Comparison of ENCODE assay signal across 8 cellular contexts in the genomic region with DNA sequence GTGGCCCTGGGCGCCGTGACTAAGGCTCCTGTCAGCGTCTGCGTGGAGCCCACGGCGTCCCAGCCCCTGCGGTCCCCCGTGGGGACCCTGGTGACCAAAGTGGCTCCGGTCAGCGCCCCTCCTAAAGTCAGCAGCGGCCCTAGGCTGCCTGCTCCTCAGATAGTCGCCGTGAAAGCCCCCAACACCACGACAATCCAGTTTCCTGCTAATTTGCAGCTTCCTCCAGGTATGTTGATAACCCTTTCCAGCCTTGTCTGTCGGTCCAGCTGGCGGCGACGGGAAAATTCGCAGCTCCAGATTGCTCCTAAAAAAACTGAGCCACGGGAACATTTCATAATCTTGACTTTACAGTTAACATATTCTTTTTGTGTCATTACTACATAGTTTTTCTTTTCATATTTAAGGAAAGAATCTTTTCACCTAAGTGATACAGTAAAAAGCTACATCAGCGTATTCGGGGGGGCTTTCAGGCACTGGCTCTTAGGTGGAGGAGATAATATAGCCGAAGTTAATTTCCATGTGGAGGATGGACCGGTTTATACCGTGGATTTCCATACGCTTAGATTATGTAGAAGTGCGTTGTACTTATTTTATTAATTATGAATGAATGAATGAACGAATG. TPM values are rescaled to one million over a fixed set of nuclear protein-coding genes. Genes with fewer than 3 reads are reported as not detected.
DNase-seq lines count a peak whose midpoint lies in the region; ATAC-seq lines count a peak whose summit lies in the region.

No MANE protein-coding gene starts in this region.

- H3K4me1 Mint-ChIP-seq in central memory CD8-positive, alpha-beta T cell = peaks cover 32% of the 10 kb centered on the region

- peak overlapping the region; percentile 74 for H3K27ac Mint-ChIP-seq in central memory CD8-positive, alpha-beta T cell (ENCODE audit: low read depth)

- H3K27me3 Mint-ChIP-seq in central memory CD8-positive, alpha-beta T cell = no peaks in the 10 kb centered on the region

- peak; percentile 15 for DNase-seq in NOMO-1 treated with dmso at 0.1 percent for 144 hours (lab: John Stamatoyannopoulos, UW; ENCODE audit: unreplicated experiment)
- DNase-seq in NOMO-1 treated with DMSO at 0.1 percent for 48 hours (lab: John Stamatoyannopoulos, UW; ENCODE audit: unreplicated experiment) = no peak
- peak; percentile 1 for DNase-seq in MG63
- DNase-seq in central memory CD8-positive, alpha-beta T cell (ENCODE audit: low spot score in 2 of 2) = no peak
- DNase-seq in retina = no peak

- H3K27ac ChIP-seq in mucosa of rectum (ENCODE audit: low read depth in 2 of 2, low read length in 2 of 2) = peak overlapping the region in 1 of 2 donors; percentile 80

- peaks cover 5 to 12% of the 10 kb centered on the region in 2 donors for H3K4me1 ChIP-seq in mucosa of rectum (ENCODE audit: control insufficient read depth in 2 of 2, insufficient read depth in 2 of 2, low read length in 2 of 2)

- peak; percentile 2 for ATAC-seq in central memory CD8-positive, alpha-beta T cell (replicated peaks; ENCODE audit: extremely low read depth, poor library complexity, severe bottlenecking)
- ATAC-seq in GM18868 (IDR thresholded peaks at IDR 0.05; ENCODE audit: unreplicated experiment) (no peak), HG03139 (IDR thresholded peaks at IDR 0.05; ENCODE audit: unreplicated experiment) (no peak)

- no peaks in the 10 kb centered on the region for H3K9me3 ChIP-seq in MG63
- H3K9me3 ChIP-seq in mucosa of rectum (ENCODE audit: control insufficient read depth in 2 of 2, low read length in 2 of 2) = no peaks in the 10 kb centered on the region

- H3K27me3 ChIP-seq in MG63 = no peaks in the 10 kb centered on the region
- no peaks in the 10 kb centered on the region for H3K27me3 ChIP-seq in mucosa of rectum (ENCODE audit: control insufficient read depth in 2 of 2, insufficient read depth in 2 of 2, low read length in 2 of 2)

- H3K9me3 Mint-ChIP-seq in central memory CD8-positive, alpha-beta T cell = no peaks in the 10 kb centered on the region

- H3K4me3 ChIP-seq in MG63 (peak overlapping the region; percentile 87), mucosa of rectum (ENCODE audit: low read length in 2 of 2) (peak overlapping the region; percentile 81 to 85)

- peak overlapping the region; percentile 91 for H3K4me3 Mint-ChIP-seq in central memory CD8-positive, alpha-beta T cell

- H3K36me3 ChIP-seq in MG63 (no peaks in the 10 kb centered on the region), mucosa of rectum (ENCODE audit: control insufficient read depth in 2 of 2, insufficient read depth in 2 of 2, low read length in 2 of 2) (no peaks in the 10 kb centered on the region)

- H3K9ac ChIP-seq in mucosa of rectum (ENCODE audit: low read depth in 1 of 2, low read length in 2 of 2) = peak overlapping the region; percentile 75 to 82

- peaks cover 14% of the 10 kb centered on the region for H3K36me3 Mint-ChIP-seq in central memory CD8-positive, alpha-beta T cell (ENCODE audit: insufficient read depth)

RNA-seq across cellular contexts. Expression of a gene that starts 0.9 kb away (rescaled TPM):
- total RNA-seq in MG63 (2014; rRNA removed; shearing (Covaris generic); ENCODE audit: low replicate concordance) = 3.7 and 5.7 TPM in 2 replicates

Comparison
In these comparisons a context has a peak if more than half of its experiments do, and no peak if none do; other contexts are left out.
1. DNase-seq: peak in NOMO-1 treated with dmso at 0.1 percent for 144 hours (single experiment) and MG63 (single experiment); none in NOMO-1 treated with DMSO at 0.1 percent for 48 hours (single experiment), central memory CD8-positive, alpha-beta T cell (0 of 2) and retina (single experiment).